In the genomic region with DNA sequence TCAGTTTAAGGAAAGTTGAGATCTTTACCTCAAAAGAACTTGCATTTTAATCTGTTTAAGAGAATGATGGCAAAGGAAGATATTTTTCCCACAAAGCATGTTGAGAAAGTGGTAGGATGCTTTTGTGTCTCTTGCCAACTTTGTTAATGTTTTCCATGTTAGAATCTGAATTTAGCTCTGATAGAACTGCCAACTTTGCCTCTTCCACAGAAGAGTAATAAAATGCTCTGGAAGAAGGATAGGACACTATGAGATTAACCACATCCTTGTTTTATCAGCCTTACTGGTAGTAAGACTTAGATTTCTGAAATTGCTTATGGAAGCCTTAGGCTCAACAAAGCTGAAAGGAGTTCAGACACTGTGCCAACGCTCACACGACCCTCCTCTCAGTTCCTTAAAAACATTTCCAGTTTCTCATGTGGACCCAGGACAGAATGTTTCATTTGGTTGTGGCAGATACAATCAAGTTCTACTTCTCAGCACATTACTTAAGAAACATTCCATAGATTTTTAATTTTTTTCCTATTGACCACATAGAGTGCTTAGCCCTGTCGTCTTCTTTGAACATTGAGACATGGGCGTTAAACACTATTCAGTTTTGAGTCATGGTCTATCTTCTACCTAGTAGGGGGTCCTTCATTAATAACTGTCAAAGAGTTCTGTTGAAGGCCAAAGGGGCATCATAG, we compare ENCODE assay signal across 20 cellular contexts. TPM values are rescaled to one million over a fixed set of nuclear protein-coding genes. Genes with fewer than 3 reads are reported as not detected.
A peak's percentile ranks its signal among the peaks of the same experiment; 100 is the strongest.
DNase-seq lines count a peak whose midpoint lies in the region; ATAC-seq and TF ChIP-seq lines count a peak whose summit lies in the region.
"Had no signal": no experiment of that assay in that cellular context is flagged by ENCODE, and none has a peak within 500 bp of the region (broad histone marks: within the 10 kb centered on the region; RNA-seq: fewer than 3 reads in every experiment).

No MANE protein-coding gene starts in this region.

- 80% methylated on average over 4 of the region's 4 CpGs for WGBS in esophagus muscularis mucosa

- H3K4me3 Mint-ChIP-seq in activated CD8-positive, alpha-beta T cell treated with anti-CD3 and anti-CD28 coated beads, Interleukin-2, amount 10 ng/mL, durations not matched to agents 7 days and 5 days: no peak overlapping the region
- H3K4me3 Mint-ChIP-seq: activated CD8-positive, alpha-beta T cell treated with anti-CD3 and anti-CD28 coated beads for 36 hours; nephron progenitor cell had no signal

- peaks cover 9 to 87% (median 56%) of the 10 kb centered on the region in 4 donors for H3K36me3 ChIP-seq in esophagus muscularis mucosa

- no peaks in the 10 kb centered on the region for H3K27me3 Mint-ChIP-seq in activated CD8-positive, alpha-beta T cell treated with anti-CD3 and anti-CD28 coated beads, Interleukin-2, amount 10 ng/mL, durations not matched to agents 7 days and 5 days (ENCODE audit: low read depth)
- H3K27me3 Mint-ChIP-seq: activated CD8-positive, alpha-beta T cell treated with anti-CD3 and anti-CD28 coated beads for 36 hours had no signal

- TF ChIP-seq CTCF in esophagus muscularis mucosa (IDR thresholded peaks at IDR 0.05): no peak

- H3K9me3 ChIP-seq in esophagus muscularis mucosa: no peaks in the 10 kb centered on the region
- H3K9me3 ChIP-seq: BLaER1 treated with 17β-estradiol and CSF1 and Interleukin-3, amounts not matched to agents 10 nM and 100 nM; lower lobe of right lung; upper lobe of left lung had no signal

- TF ChIP-seq EP300 in esophagus muscularis mucosa (IDR thresholded peaks at IDR 0.05): no peak

- no peaks in the 10 kb centered on the region for H3K27me3 ChIP-seq in esophagus muscularis mucosa
- H3K27me3 ChIP-seq: BLaER1 treated with 17β-estradiol and CSF1 and Interleukin-3, amounts not matched to agents 10 nM and 100 nM; upper lobe of left lung had no signal

- TF ChIP-seq POLR2A in esophagus muscularis mucosa (IDR thresholded peaks at IDR 0.05; ENCODE audit: low read depth): no peak

- DNase-seq in Ammon's horn (ENCODE audit: low spot score) (peak; percentile 14), NCI-H226 (peak; percentile 52), esophagus muscularis mucosa (ENCODE audit: extremely low spot score) (no peak), renal cortical epithelial cell (ENCODE audit: low read depth) (peak; percentile 59), NCI-H524 treated with DMSO at 0.1 percent for 48 hours (lab: John Stamatoyannopoulos, UW) (no peak)
- no peak for DNase-seq in activated CD8-positive, alpha-beta T cell treated with anti-CD3 and anti-CD28 coated beads, Interleukin-2, amount 10 ng/mL, durations not matched to agents 7 days and 5 days
- DNase-seq: activated CD8-positive, alpha-beta T cell treated with anti-CD3 and anti-CD28 coated beads for 36 hours; lower lobe of right lung; NCI-H1436 treated with DMSO at 0.1 percent for 48 hours; NCI-H446 treated with DMSO at 0.1 percent for 48 hours; nephron progenitor cell; OCI-M1; retina; stimulated activated CD4-positive, alpha-beta T cell treated with anti-CD3 and anti-CD28 coated beads, Interleukin-4, amount 100 ng/mL, for 24 hours; upper lobe of left lung had no signal

- no peaks in the 10 kb centered on the region for H3K9me3 Mint-ChIP-seq in activated CD8-positive, alpha-beta T cell treated with anti-CD3 and anti-CD28 coated beads, Interleukin-2, amount 10 ng/mL, durations not matched to agents 7 days and 5 days (ENCODE audit: insufficient read depth)
- H3K9me3 Mint-ChIP-seq: activated CD8-positive, alpha-beta T cell treated with anti-CD3 and anti-CD28 coated beads for 36 hours; nephron progenitor cell had no signal

- POLR2A ChIA-PET in activated CD8-positive, alpha-beta T cell treated with anti-CD3 and anti-CD28 coated beads, Interleukin-2, amount 10 ng/mL, durations not matched to agents 7 days and 5 days (lab: Charles Lee): no interaction called here

- H3K27ac Mint-ChIP-seq in activated CD8-positive, alpha-beta T cell treated with anti-CD3 and anti-CD28 coated beads, Interleukin-2, amount 10 ng/mL, durations not matched to agents 7 days and 5 days: no peak overlapping the region
- H3K27ac Mint-ChIP-seq: nephron progenitor cell had no signal

- no peak overlapping the region for H3K4me3 ChIP-seq in esophagus muscularis mucosa
- H3K4me3 ChIP-seq: BLaER1 treated with 17β-estradiol and CSF1 and Interleukin-3, amounts not matched to agents 10 nM and 100 nM; lower lobe of right lung; upper lobe of left lung had no signal

- peaks cover 3 to 19% (median 11%) of the 10 kb centered on the region in 4 donors for H3K4me1 ChIP-seq in esophagus muscularis mucosa
- H3K4me1 ChIP-seq: BLaER1 treated with 17β-estradiol and CSF1 and Interleukin-3, amounts not matched to agents 10 nM and 100 nM; lower lobe of right lung; upper lobe of left lung had no signal

- intact Hi-C loops in esophagus muscularis mucosa (cut with DNase I): no loop called here

- ATAC-seq in HG02678 (IDR thresholded peaks at IDR 0.05; ENCODE audit: unreplicated experiment) (no peak), HG03432 (IDR thresholded peaks at IDR 0.05; ENCODE audit: unreplicated experiment) (no peak)
- no peak for ATAC-seq in activated CD8-positive, alpha-beta T cell treated with anti-CD3 and anti-CD28 coated beads, Interleukin-2, amount 10 ng/mL, durations not matched to agents 7 days and 5 days
- ATAC-seq: activated CD8-positive, alpha-beta T cell treated with anti-CD3 and anti-CD28 coated beads for 36 hours; HCT116; lower lobe of right lung had no signal

- H3K27ac ChIP-seq in esophagus muscularis mucosa (replicated peaks in 1 of 4): peak overlapping the region; percentile 7 to 39 (median 20)
- H3K27ac ChIP-seq: BLaER1 treated with 17β-estradiol and CSF1 and Interleukin-3, amounts not matched to agents 10 nM and 100 nM; KMS-11; lower lobe of right lung; upper lobe of left lung had no signal

- H3K36me3 Mint-ChIP-seq in activated CD8-positive, alpha-beta T cell treated with anti-CD3 and anti-CD28 coated beads, Interleukin-2, amount 10 ng/mL, durations not matched to agents 7 days and 5 days (ENCODE audit: low read depth): peaks cover 64% of the 10 kb centered on the region

- CTCF ChIA-PET in activated CD8-positive, alpha-beta T cell treated with anti-CD3 and anti-CD28 coated beads, Interleukin-2, amount 10 ng/mL, durations not matched to agents 7 days and 5 days (lab: Charles Lee): interaction anchor here (0.6 kb wide), 1 partner anchor 560 kb away, joined by 3 read pairs; no protein-coding TSS in a partner anchor

- H3K4me1 Mint-ChIP-seq in activated CD8-positive, alpha-beta T cell treated with anti-CD3 and anti-CD28 coated beads, Interleukin-2, amount 10 ng/mL, durations not matched to agents 7 days and 5 days (ENCODE audit: low read depth): no peaks in the 10 kb centered on the region
- H3K4me1 Mint-ChIP-seq: nephron progenitor cell had no signal

RNA-seq across cellular contexts. Expression of gene MTR, which starts 59.0 kb away (rescaled TPM):
- total RNA-seq in esophagus muscularis mucosa (10 to 100 TPM; 29.7 to 43.4 (median 34.6) TPM), renal cortical epithelial cell (30.7 and 43.8 TPM in 2 replicates)
- 10 to 100 TPM; 41.7 to 44.7 TPM for total RNA-seq in activated CD8-positive, alpha-beta T cell treated with anti-CD3 and anti-CD28 coated beads, Interleukin-2, amount 10 ng/mL, durations not matched to agents 7 days and 5 days

Comparison
In these comparisons a context has a peak if more than half of its experiments do, and no peak if none do; other contexts are left out.
1. DNase-seq: peak in Ammon's horn (single experiment), NCI-H226 (single experiment) and renal cortical epithelial cell (single experiment); none in esophagus muscularis mucosa (single experiment), NCI-H524 treated with DMSO at 0.1 percent for 48 hours (single experiment) and activated CD8-positive, alpha-beta T cell treated with anti-CD3 and anti-CD28 coated beads, Interleukin-2, amount 10 ng/mL, durations not matched to agents 7 days and 5 days (single experiment).